Comparison of ENCODE assay signal across 8 cellular contexts in genomic region chr11:35138949-35139881, GRCh38. TPM values are rescaled to one million over a fixed set of nuclear protein-coding genes. Genes with fewer than 3 reads are reported as not detected.
DNase-seq lines count a peak whose midpoint lies in the region; TF ChIP-seq lines count a peak whose summit lies in the region.

TSS of gene CD44 (plus strand) at chr11:35139171. CDS start at chr11:35139304, 133 bp downstream.

- peaks cover 14% of the 10 kb centered on the region for H3K4me1 Mint-ChIP-seq in endodermal cell

- peak within 1 kb of the TSS; percentile 62 for H3K4me3 Mint-ChIP-seq in endodermal cell

- peaks cover 5% of the 10 kb centered on the region for H3K4me1 ChIP-seq in endodermal cell (ENCODE audit: control insufficient read depth, insufficient read depth, low read length)
- peaks cover 53% of the 10 kb centered on the region for H3K4me1 ChIP-seq in mononuclear cell (ENCODE audit: insufficient read depth, low read length)

- H3K9me3 ChIP-seq in endodermal cell (ENCODE audit: control insufficient read depth, low read length) (no peaks in the 10 kb centered on the region), mononuclear cell (ENCODE audit: low read depth, low read length) (no peaks in the 10 kb centered on the region)

- CTCF ChIA-PET in activated CD8-positive, alpha-beta memory T cell treated with anti-CD3 and anti-CD28 coated beads for 36 hours (lab: Charles Lee), result interaction anchor here (0.6 to 1.8 kb wide), 6 partner anchors 21 to 99 kb away, joined by 3 to 5 read pairs (median 3); no protein-coding TSS in a partner anchor

- H3K27me3 Mint-ChIP-seq in endodermal cell (ENCODE audit: insufficient read depth), result peaks cover 92% of the 10 kb centered on the region

- 1 to 2% methylated on average over 34 to 59 of the region's 59 CpGs for whole genome bisulfite sequencing in endodermal cell (ENCODE audit: insufficient coverage in 1 of 2, insufficient read length in 1 of 2), 2 experiments

- TF ChIP-seq CTCF in endodermal cell (conservative IDR thresholded peaks at IDR 0.05), result no peak

- H3K9me3 Mint-ChIP-seq in endodermal cell, result no peaks in the 10 kb centered on the region

- H3K4me3 ChIP-seq in H7 (ENCODE audit: insufficient read depth, low read depth, low read length) (peak within 1 kb of the TSS; percentile 62), endodermal cell (ENCODE audit: low read length) (peak within 1 kb of the TSS; percentile 79), mononuclear cell (ENCODE audit: low read length) (peak within 1 kb of the TSS; percentile 98)

- H3K36me3 ChIP-seq in H7 (replicated peaks; ENCODE audit: control insufficient read depth, insufficient read depth, low read length), result no peaks in the 10 kb centered on the region
- H3K36me3 ChIP-seq in endodermal cell (ENCODE audit: control insufficient read depth, insufficient read depth, low read length), result no peaks in the 10 kb centered on the region

- peak within 1 kb of the TSS; percentile 29 for H3K9ac ChIP-seq in endodermal cell (ENCODE audit: extremely low read depth, low read length, poor library complexity, severe bottlenecking)

- no peaks in the 10 kb centered on the region for H3K36me3 Mint-ChIP-seq in endodermal cell (ENCODE audit: low read depth)

- H3K27ac Mint-ChIP-seq in endodermal cell, result no peak within 1 kb of the TSS

- DNase-seq in ELF-1 (ENCODE audit: low read depth, low spot score) (peak; percentile 89), H7 (peak; percentile 78), NCI-H460 (ENCODE audit: extremely low read depth, low read depth) (peak; percentile 30), endodermal cell (peak; percentile 83), OCI-M2 (lab: John Stamatoyannopoulos, UW; ENCODE audit: unreplicated experiment) (no peak)
- peak; percentile 70 for DNase-seq in stimulated activated CD8-positive, alpha-beta memory T cell treated with anti-CD3 and anti-CD28 coated beads, Interleukin-4, amount 100 ng/mL, for 24 hours (ENCODE audit: low read depth)

- H3K27ac ChIP-seq in endodermal cell (ENCODE audit: low read depth, low read length), result no peak within 1 kb of the TSS

- POLR2A ChIA-PET in activated CD8-positive, alpha-beta memory T cell treated with anti-CD3 and anti-CD28 coated beads for 36 hours (lab: Charles Lee), result interaction anchor here (0.6 to 3.1 kb wide), 13 partner anchors 10 to 109 kb away, joined by 3 to 18 read pairs (median 4); no protein-coding TSS in a partner anchor

- peaks cover 31% of the 10 kb centered on the region for H3K27me3 ChIP-seq in H7 (ENCODE audit: control insufficient read depth, insufficient read depth, low read length)
- peaks cover 85% of the 10 kb centered on the region for H3K27me3 ChIP-seq in endodermal cell (ENCODE audit: control insufficient read depth, insufficient read depth, low read length, poor library complexity, severe bottlenecking)
- H3K27me3 ChIP-seq in mononuclear cell (ENCODE audit: insufficient read depth, low read length), result no peaks in the 10 kb centered on the region

RNA-seq across cellular contexts. Expression of gene CD44, which starts in this region (rescaled TPM):
- total RNA-seq in H7 (2014; rRNA removed; shearing (Covaris generic)), result 9.4 and 11.4 TPM in 2 replicates
- total RNA-seq in NCI-H460 (2014; rRNA removed; shearing (Covaris generic)), result 33.3 and 37.7 TPM in 2 replicates
- 39.4 and 40.1 TPM in 2 replicates for polyA plus RNA-seq in NCI-H460 (2014; cell fraction: nucleus; rRNA removed)
- total RNA-seq in activated CD8-positive, alpha-beta memory T cell treated with anti-CD3 and anti-CD28 coated beads for 36 hours, result 100 to 1,000 TPM; 449 to 455 TPM
- total RNA-seq in endodermal cell, result 1 to 10 TPM; 1.2 to 4.6 TPM
- 5.6 TPM for polyA plus RNA-seq in endodermal cell (2013, experiment 1 of 2)
- polyA plus RNA-seq in endodermal cell (2013, experiment 2 of 2), result 8.0 TPM
- 1,071 TPM for total RNA-seq in mononuclear cell

Comparison
In these comparisons a context has a peak if more than half of its experiments do, and no peak if none do; other contexts are left out.
1. RNA of gene CD44 (total RNA-seq): 1,071 TPM in mononuclear cell (single experiment) and 449 to 455 TPM in activated CD8-positive, alpha-beta memory T cell treated with anti-CD3 and anti-CD28 coated beads for 36 hours; 33.3 to 37.7 TPM in NCI-H460, 9.4 to 11.4 TPM in H7 and 1.2 to 4.6 TPM in endodermal cell; every median in the first group is over 10 times any median in the second.
2. Peak in every context shown above with its lines, with median percentiles within 50 percentile points of each other: H3K4me3 ChIP-seq.